8 cellular contexts compared by ENCODE assay signal in the genomic region with DNA sequence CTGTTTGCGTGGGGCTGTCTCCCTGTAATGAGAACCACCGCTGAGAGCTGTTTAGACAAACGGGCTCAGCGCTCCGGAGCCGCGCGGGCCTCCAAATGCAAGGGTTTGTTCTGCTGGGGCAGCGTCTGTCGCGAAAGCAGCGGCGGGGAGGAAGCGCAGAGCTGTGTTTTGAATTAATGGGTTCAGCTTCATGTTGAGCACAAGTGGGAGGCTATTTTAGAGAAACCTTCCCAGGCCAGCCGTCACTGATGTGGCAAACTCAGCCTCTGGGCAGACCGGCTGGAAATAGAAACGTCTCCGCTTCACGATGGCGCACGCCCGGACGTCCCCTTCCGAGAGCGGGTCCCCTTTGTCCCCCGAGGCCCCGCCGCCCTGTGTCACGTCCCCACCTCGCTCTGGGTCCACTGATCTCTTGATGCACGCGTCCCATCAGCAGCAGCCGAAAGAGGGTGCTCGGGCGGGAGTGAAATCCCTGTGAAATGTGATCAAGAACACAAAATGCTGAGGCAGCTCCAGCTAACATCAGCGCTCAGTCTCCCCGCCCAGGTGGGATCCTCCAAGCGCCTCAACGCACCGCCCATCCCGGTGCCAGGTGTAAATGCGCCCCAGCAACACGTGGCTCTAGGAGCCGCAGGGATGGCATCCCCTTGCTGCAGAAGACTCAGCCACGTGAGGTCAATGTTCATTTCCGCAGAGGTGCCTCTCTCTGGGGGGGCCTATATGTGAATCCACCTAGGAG. TPM values are rescaled to one million over a fixed set of nuclear protein-coding genes. Genes with fewer than 3 reads are reported as not detected.
DNase-seq lines count a peak whose midpoint lies in the region; ATAC-seq, FAIRE-seq and TF ChIP-seq lines count a peak whose summit lies in the region.

No MANE protein-coding gene starts in this region.

- no peaks in the 10 kb centered on the region for H3K9me3 ChIP-seq in CD4-positive, alpha-beta T cell (ENCODE audit: control insufficient read depth, low read length)
- H3K9me3 ChIP-seq in breast epithelium (no peaks in the 10 kb centered on the region), kidney (ENCODE audit: control insufficient read depth in 1 of 2, low read length in 2 of 2) (no peaks in the 10 kb centered on the region), smooth muscle cell (replicated peaks; ENCODE audit: low read depth) (no peaks in the 10 kb centered on the region)

- peak overlapping the region; percentile 6 for H3K4me3 Mint-ChIP-seq in CD4-positive, alpha-beta T cell

- peaks cover 71% of the 10 kb centered on the region for H3K27me3 Mint-ChIP-seq in CD4-positive, alpha-beta T cell

- H4K20me1 ChIP-seq in smooth muscle cell (ENCODE audit: low read depth): no peaks in the 10 kb centered on the region

- 3% methylated on average over 41 of the region's 46 CpGs for WGBS in smooth muscle cell (ENCODE audit: low lambda C conversion rate)

- H3K79me2 ChIP-seq in smooth muscle cell (ENCODE audit: low read depth): no peaks in the 10 kb centered on the region

- FAIRE-seq in kidney (lab: Jason Lieb, UNC): no peak

- H3K27ac Mint-ChIP-seq in CD4-positive, alpha-beta T cell: no peak overlapping the region

- no peaks in the 10 kb centered on the region for H3F3A ChIP-seq in smooth muscle cell (ENCODE audit: low read depth)

- H3K27me3 ChIP-seq in CD4-positive, alpha-beta T cell (ENCODE audit: control insufficient read depth, insufficient read depth, low read length): peaks cover 36% of the 10 kb centered on the region
- no peaks in the 10 kb centered on the region for H3K27me3 ChIP-seq in breast epithelium
- H3K27me3 ChIP-seq in smooth muscle cell (ENCODE audit: low read depth): no peaks in the 10 kb centered on the region

- H3K36me3 ChIP-seq in breast epithelium (no peaks in the 10 kb centered on the region), kidney (ENCODE audit: control insufficient read depth in 1 of 2, insufficient read depth in 2 of 2, low read length in 2 of 2) (no peaks in the 10 kb centered on the region), smooth muscle cell (ENCODE audit: low read depth) (no peaks in the 10 kb centered on the region)

- H3K4me2 ChIP-seq in smooth muscle cell: peak overlapping the region; percentile 93

- CTCF ChIA-PET in CD4-positive, alpha-beta T cell (lab: Charles Lee): interaction anchor here (1.0 kb wide), 1 partner anchor 60 kb away, joined by 4 read pairs; no protein-coding TSS in a partner anchor
- CTCF ChIA-PET in RWPE1 (lab: Yijun Ruan, JAX): interaction anchor here (0.6 kb wide), 1 partner anchor 760 kb away, joined by 3 read pairs; no protein-coding TSS in a partner anchor

- H2AFZ ChIP-seq in smooth muscle cell (ENCODE audit: low read depth): peak overlapping the region; percentile 98

- H3K9ac ChIP-seq in kidney (ENCODE audit: low read length in 2 of 2): peak overlapping the region in 1 of 2 donors; percentile 30
- H3K9ac ChIP-seq in smooth muscle cell (ENCODE audit: low read depth): peak overlapping the region; percentile 50

- intact Hi-C loops in CD4-positive, alpha-beta T cell (cut with DNase I, micrococcal nuclease): no loop called here
- intact Hi-C loops in breast epithelium (cut with DNase I; ENCODE audit: low total_unique reads) (no loop called here), kidney (cut with DNase I) (no loop called here)

- no peak overlapping the region for H3K27ac ChIP-seq in CD4-positive, alpha-beta T cell (ENCODE audit: low read depth, low read length)
- H3K27ac ChIP-seq in breast epithelium (no peak overlapping the region), kidney (ENCODE audit: low read depth in 2 of 2, low read length in 2 of 2) (peak overlapping the region in 1 of 2 donors; percentile 60), smooth muscle cell (ENCODE audit: low read depth) (peak overlapping the region; percentile 62), RWPE1 (no peak overlapping the region)

- H3K4me3 ChIP-seq in breast epithelium (peak overlapping the region; percentile 34 to 65 (median 51)), kidney (ENCODE audit: low read length in 2 of 2) (peak overlapping the region; percentile 69), smooth muscle cell (peak overlapping the region; percentile 61)

- no peak for TF ChIP-seq POLR2A in breast epithelium (IDR thresholded peaks at IDR 0.05)

- H3K4me1 ChIP-seq in breast epithelium (no peaks in the 10 kb centered on the region), kidney (ENCODE audit: control insufficient read depth in 1 of 2, insufficient read depth in 1 of 2, low read depth in 1 of 2, low read length in 2 of 2) (peaks cover 0 to 6% of the 10 kb centered on the region in 2 donors), smooth muscle cell (ENCODE audit: low read depth) (peaks cover 13% of the 10 kb centered on the region)

- H3K9me3 Mint-ChIP-seq in CD4-positive, alpha-beta T cell: no peaks in the 10 kb centered on the region

- no peak for ATAC-seq in CD4-positive, alpha-beta T cell (ENCODE audit: poor library complexity)
- no peak for ATAC-seq in HG02623 (IDR thresholded peaks at IDR 0.05; ENCODE audit: unreplicated experiment)
- no peak for ATAC-seq in HG02981 (IDR thresholded peaks at IDR 0.05; ENCODE audit: unreplicated experiment)

- no peak for TF ChIP-seq CTCF in CD4-positive, alpha-beta T cell (IDR thresholded peaks at IDR 0.05)
- TF ChIP-seq CTCF in breast epithelium (IDR thresholded peaks at IDR 0.05): no peak
- TF ChIP-seq CTCF in kidney (IDR thresholded peaks at IDR 0.05; ENCODE audit: borderline replicate concordance, extremely low read depth, insufficient read depth): no peak
- TF ChIP-seq CTCF in smooth muscle cell (IDR thresholded peaks at IDR 0.05; ENCODE audit: borderline replicate concordance, insufficient read depth, poor library complexity, severe bottlenecking): no peak
- TF ChIP-seq CTCF in RWPE1 (conservative IDR thresholded peaks at IDR 0.05; ENCODE audit: low read depth): no peak

- no peaks in the 10 kb centered on the region for H3K36me3 Mint-ChIP-seq in CD4-positive, alpha-beta T cell (ENCODE audit: low read depth)

- POLR2A ChIA-PET in CD4-positive, alpha-beta T cell (lab: Charles Lee): no interaction called here
- POLR2A ChIA-PET in RWPE1 (lab: Yijun Ruan, JAX; ENCODE audit: low non-redundant PET): no interaction called here

- DNase-seq in CD4-positive, alpha-beta T cell: no peak
- peak; percentile 11 for DNase-seq in NCI-H1048 (lab: John Stamatoyannopoulos, UW)
- peak in 1 of 2 donors; percentile 51 for DNase-seq in breast epithelium (ENCODE audit: low spot score in 2 of 2)
- peak; percentile 74 for DNase-seq in kidney
- DNase-seq in smooth muscle cell (lab: John Stamatoyannopoulos, UW; ENCODE audit: unreplicated experiment): peak; percentile 40
- DNase-seq in RWPE1 (ENCODE audit: low spot score): no peak

- H3K4me1 Mint-ChIP-seq in CD4-positive, alpha-beta T cell (ENCODE audit: low read depth): no peaks in the 10 kb centered on the region

RNA-seq across cellular contexts. Expression of a gene that starts 44.9 kb away (rescaled TPM):
- total RNA-seq in CD4-positive, alpha-beta T cell: 1 to 10 TPM; 2.5 to 2.9 TPM
- total RNA-seq in breast epithelium (10 to 100 TPM in 1 of 3 donors, 1 to 10 TPM in 2; 3.4 to 41.9 (median 7.5) TPM), kidney (19.5 TPM), smooth muscle cell (621 and 648 TPM in 2 replicates)
- polyA plus RNA-seq in kidney (ENCODE audit: insufficient read depth, low read depth, low replicate concordance) (21.1 TPM), smooth muscle cell (878 and 879 TPM in 2 replicates)

Comparison
In these comparisons a context has a peak if more than half of its experiments do, and no peak if none do; other contexts are left out.
1. DNase-seq: peak in NCI-H1048 (single experiment), kidney (single experiment) and smooth muscle cell (single experiment); none in CD4-positive, alpha-beta T cell (0 of 10) and RWPE1 (single experiment).
2. RNA of a gene that starts 44.9 kb away (total RNA-seq): 621 to 648 TPM in smooth muscle cell; 19.5 TPM in kidney (single experiment), 3.4 to 41.9 TPM in breast epithelium and 2.5 to 2.9 TPM in CD4-positive, alpha-beta T cell; every median in the first group is over 10 times any median in the second.
3. Peak in every context shown above with its lines, with median percentiles within 50 percentile points of each other: H3K4me3 ChIP-seq.